In genomic region chr12:11875414-11875935, GRCh38 we compare ENCODE assay signal across 10 cellular contexts.
A peak's percentile ranks its signal among the peaks of the same experiment; 100 is the strongest.
DNase-seq lines count a peak whose midpoint lies in the region; ATAC-seq and TF ChIP-seq lines count a peak whose summit lies in the region.
"Had no signal": no experiment of that assay in that cellular context is flagged by ENCODE, and none has a peak within 500 bp of the region (broad histone marks: within the 10 kb centered on the region; RNA-seq: fewer than 3 reads in every experiment).

No MANE protein-coding gene starts in this region.

- no peak overlapping the region for H3K4me3 Mint-ChIP-seq in nephron progenitor cell
- H3K4me3 Mint-ChIP-seq: memory B cell had no signal

- no peak for TF ChIP-seq CTCF in nephron progenitor cell (IDR thresholded peaks at IDR 0.05)

- H3K27me3 Mint-ChIP-seq in nephron progenitor cell (ENCODE audit: low read depth, poor library complexity): no peaks in the 10 kb centered on the region
- H3K27me3 Mint-ChIP-seq: memory B cell had no signal

- H3K36me3 Mint-ChIP-seq in activated naive CD4-positive, alpha-beta T cell treated with anti-CD3 and anti-CD28 coated beads, Interleukin-2, amount 50 U/mL, for 72 hours: peaks cover 20 to 77% of the 10 kb centered on the region in 2 donors
- H3K36me3 Mint-ChIP-seq in nephron progenitor cell (ENCODE audit: low read depth): peaks cover 39% of the 10 kb centered on the region

- peaks cover 30% of the 10 kb centered on the region for H3K4me1 Mint-ChIP-seq in nephron progenitor cell

- DNase-seq in DMS 273 (lab: John Stamatoyannopoulos, UW; ENCODE audit: unreplicated experiment) (peak; percentile 1), DMS 273 treated with DMSO at 0.1 percent for 48 hours (lab: John Stamatoyannopoulos, UW) (no peak), nephron progenitor cell (no peak), SKM-1 treated with dmso at 0.1 percent for 144 hours (lab: John Stamatoyannopoulos, UW; ENCODE audit: unreplicated experiment) (no peak), ureter (ENCODE audit: low spot score) (no peak)
- peak in 1 of 2 donors; percentile 37 for DNase-seq in activated naive CD4-positive, alpha-beta T cell treated with anti-CD3 and anti-CD28 coated beads, Interleukin-2, amount 50 U/mL, for 72 hours (ENCODE audit: low spot score in 2 of 2)
- DNase-seq: 8988T had no signal

- peak; percentile 49 for ATAC-seq in HG02759 (IDR thresholded peaks at IDR 0.05; ENCODE audit: unreplicated experiment)
- peak; percentile 93 to 97 for ATAC-seq in activated naive CD4-positive, alpha-beta T cell treated with anti-CD3 and anti-CD28 coated beads, Interleukin-2, amount 50 U/mL, for 72 hours
- no peak for ATAC-seq in HG03159 (IDR thresholded peaks at IDR 0.05; ENCODE audit: unreplicated experiment)

- peak overlapping the region; percentile 78 to 86 for H3K27ac Mint-ChIP-seq in activated naive CD4-positive, alpha-beta T cell treated with anti-CD3 and anti-CD28 coated beads, Interleukin-2, amount 50 U/mL, for 72 hours
- H3K27ac Mint-ChIP-seq in nephron progenitor cell: peak overlapping the region; percentile 25
- H3K27ac Mint-ChIP-seq: memory B cell had no signal

- H3K9me3 Mint-ChIP-seq in activated naive CD4-positive, alpha-beta T cell treated with anti-CD3 and anti-CD28 coated beads, Interleukin-2, amount 50 U/mL, for 72 hours: no peaks in the 10 kb centered on the region
- H3K9me3 Mint-ChIP-seq in nephron progenitor cell: peaks cover under 1% of the 10 kb centered on the region
- H3K9me3 Mint-ChIP-seq: memory B cell had no signal
